ENCODE assay signal across 8 cellular contexts in the genomic region with DNA sequence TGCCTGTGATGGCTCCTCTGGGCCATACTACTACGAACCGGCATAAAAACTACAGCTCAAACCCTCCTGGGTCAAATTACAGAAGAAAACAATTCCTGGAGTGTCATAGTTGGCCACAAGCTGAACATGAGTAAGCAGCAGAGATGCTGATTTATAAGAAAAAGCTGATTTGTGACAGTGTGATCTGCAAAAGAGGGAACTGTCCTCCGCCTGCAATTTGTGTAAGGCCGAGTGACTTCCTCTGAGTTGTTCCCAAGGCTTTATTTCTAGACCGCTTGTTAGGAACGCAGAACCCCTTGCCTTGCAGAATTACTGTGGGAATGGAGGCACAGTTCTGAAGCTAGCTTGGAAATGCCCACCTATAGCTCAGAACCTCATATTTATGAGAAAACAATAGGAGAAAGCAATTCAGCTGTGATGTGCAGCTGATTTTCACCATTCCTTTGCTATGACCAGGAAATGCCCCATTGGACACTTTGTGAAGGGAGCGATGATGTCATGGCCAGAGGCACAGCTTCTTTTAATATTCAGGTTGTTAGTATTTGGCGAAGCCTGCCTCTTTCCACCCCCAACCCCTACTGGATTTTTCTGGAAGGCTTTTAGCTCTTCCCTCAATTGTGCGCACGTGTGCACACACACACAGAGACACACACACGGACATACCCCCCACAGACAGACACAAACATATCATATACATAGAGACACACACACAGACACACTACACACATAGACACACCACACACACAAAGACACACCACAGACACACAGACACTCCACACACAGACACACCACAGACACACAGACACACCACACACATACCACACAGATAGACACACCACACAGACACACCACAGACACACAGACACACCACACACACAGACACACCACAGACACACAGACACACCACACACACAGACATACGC. TPM values are rescaled to one million over a fixed set of nuclear protein-coding genes. Genes with fewer than 3 reads are reported as not detected.
DNase-seq lines count a peak whose midpoint lies in the region; ATAC-seq and TF ChIP-seq lines count a peak whose summit lies in the region.

No MANE protein-coding gene starts in this region.

- ATAC-seq in Right ventricle myocardium inferior: peak; percentile 61
- ATAC-seq in activated CD8-positive, alpha-beta T cell treated with anti-CD3 and anti-CD28 coated beads for 36 hours: no peak
- ATAC-seq in HG03439 (IDR thresholded peaks at IDR 0.05; ENCODE audit: unreplicated experiment): no peak
- no peak for ATAC-seq in HG03196 (IDR thresholded peaks at IDR 0.05; ENCODE audit: unreplicated experiment)

- WGBS in hepatocyte (ENCODE audit: low lambda C conversion rate, missing lambda C conversion rate): 83% methylated on average over 12 of the region's 12 CpGs

- H3K4me2 ChIP-seq in hepatocyte: peak overlapping the region; percentile 23

- CTCF ChIA-PET in activated CD8-positive, alpha-beta T cell treated with anti-CD3 and anti-CD28 coated beads for 36 hours (lab: Charles Lee): interaction anchor here (0.8 to 2.3 kb wide), 17 partner anchors 8 to 603 kb away, joined by 3 to 12 read pairs (median 3); no protein-coding TSS in a partner anchor

- H3K79me2 ChIP-seq in hepatocyte: no peaks in the 10 kb centered on the region

- no peaks in the 10 kb centered on the region for H4K20me1 ChIP-seq in hepatocyte (ENCODE audit: insufficient read depth, poor library complexity, severe bottlenecking)

- no peaks in the 10 kb centered on the region for H3K36me3 Mint-ChIP-seq in activated CD8-positive, alpha-beta T cell treated with anti-CD3 and anti-CD28 coated beads for 36 hours (ENCODE audit: low read depth)
- no peaks in the 10 kb centered on the region for H3K36me3 Mint-ChIP-seq in type B pancreatic cell

- H3K4me1 Mint-ChIP-seq in activated CD8-positive, alpha-beta T cell treated with anti-CD3 and anti-CD28 coated beads for 36 hours (ENCODE audit: low read depth): peaks cover 71% of the 10 kb centered on the region
- peaks cover 33% of the 10 kb centered on the region for H3K4me1 Mint-ChIP-seq in type B pancreatic cell (ENCODE audit: unreplicated experiment)

- peaks cover 15% of the 10 kb centered on the region for H3K4me1 ChIP-seq in hepatocyte (ENCODE audit: insufficient read depth)

- no peak overlapping the region for H3K4me3 Mint-ChIP-seq in activated CD8-positive, alpha-beta T cell treated with anti-CD3 and anti-CD28 coated beads for 36 hours
- no peak overlapping the region for H3K4me3 Mint-ChIP-seq in type B pancreatic cell

- H3K27me3 ChIP-seq in hepatocyte: no peaks in the 10 kb centered on the region

- no peak overlapping the region for H3K4me3 ChIP-seq in hepatocyte

- H3K27ac ChIP-seq in hepatocyte: peak overlapping the region; percentile 75

- H3K9me3 Mint-ChIP-seq in activated CD8-positive, alpha-beta T cell treated with anti-CD3 and anti-CD28 coated beads for 36 hours: no peaks in the 10 kb centered on the region
- H3K9me3 Mint-ChIP-seq in type B pancreatic cell: no peaks in the 10 kb centered on the region

- H3K9me3 ChIP-seq in hepatocyte (ENCODE audit: low read depth): no peaks in the 10 kb centered on the region

- peaks cover 1% of the 10 kb centered on the region for H3K27me3 Mint-ChIP-seq in activated CD8-positive, alpha-beta T cell treated with anti-CD3 and anti-CD28 coated beads for 36 hours
- peaks cover 2% of the 10 kb centered on the region for H3K27me3 Mint-ChIP-seq in type B pancreatic cell

- H3K36me3 ChIP-seq in hepatocyte (replicated peaks; ENCODE audit: insufficient read depth, low read depth): no peaks in the 10 kb centered on the region

- no peak for TF ChIP-seq CTCF in activated CD8-positive, alpha-beta T cell treated with anti-CD3 and anti-CD28 coated beads for 36 hours (IDR thresholded peaks at IDR 0.05)
- TF ChIP-seq CTCF in hepatocyte (IDR thresholded peaks at IDR 0.05; ENCODE audit: poor library complexity): no peak
- no peak for TF ChIP-seq CTCF in type B pancreatic cell (conservative IDR thresholded peaks at IDR 0.05)

- DNase-seq in Right ventricle myocardium inferior (ENCODE audit: missing footprints) (no peak), cardiac septum (ENCODE audit: low spot score) (no peak), hepatocyte (ENCODE audit: low spot score) (no peak), type B pancreatic cell (ENCODE audit: extremely low spot score, unreplicated experiment) (no peak)
- no peak for DNase-seq in activated CD8-positive, alpha-beta T cell treated with anti-CD3 and anti-CD28 coated beads for 36 hours
- no peak for DNase-seq in activated CD8-positive, alpha-beta memory T cell treated with anti-CD3 and anti-CD28 coated beads for 24 hours

- intact Hi-C loops in Right ventricle myocardium inferior (cut with DNase I) (no loop called here), cardiac septum (cut with DNase I) (no loop called here)
- intact Hi-C loops in activated CD8-positive, alpha-beta T cell treated with anti-CD3 and anti-CD28 coated beads for 36 hours (cut with micrococcal nuclease): loop anchor here (2.0 kb wide), 1 partner anchor 35 kb away; no protein-coding TSS in a partner anchor

- H2AFZ ChIP-seq in hepatocyte: no peak overlapping the region

- no peaks in the 10 kb centered on the region for H3K9me2 ChIP-seq in hepatocyte (replicated peaks; ENCODE audit: insufficient read depth)

- POLR2A ChIA-PET in activated CD8-positive, alpha-beta T cell treated with anti-CD3 and anti-CD28 coated beads for 36 hours (lab: Charles Lee): interaction anchor here (1.0 to 2.7 kb wide), 4 partner anchors 31 to 114 kb away, joined by 3 to 18 read pairs (median 8); partner anchors contain the start of genes IER5 and STX6

- peak overlapping the region; percentile 93 for H3K27ac Mint-ChIP-seq in activated CD8-positive, alpha-beta T cell treated with anti-CD3 and anti-CD28 coated beads for 36 hours
- peak overlapping the region; percentile 97 for H3K27ac Mint-ChIP-seq in type B pancreatic cell

RNA-seq across cellular contexts. Expression of gene IER5, which starts 47.6 kb away (rescaled TPM):
- total RNA-seq in Right ventricle myocardium inferior (14.3 TPM), cardiac septum (20.5 TPM), hepatocyte (13.0 and 16.6 TPM in 2 replicates), type B pancreatic cell (ENCODE audit: low replicate concordance) (16.6 and 27.7 TPM in 2 replicates)
- 10 to 100 TPM; 39.8 to 41.3 TPM for total RNA-seq in activated CD8-positive, alpha-beta T cell treated with anti-CD3 and anti-CD28 coated beads for 36 hours
- polyA plus RNA-seq in hepatocyte: 18.2 and 23.1 TPM in 2 replicates
